1 cellular context compared by ENCODE assay signal in genomic region chr22:20302438-20303228, GRCh38.
TF ChIP-seq lines count a peak whose summit lies in the region.

No MANE protein-coding gene starts in this region.

TF ChIP-seq in IMR-90, 13 proteins besides CTCF, POLR2A, EP300 and RAD21 (continued from another document):
- TF ChIP-seq BHLHE40 (IDR thresholded peaks at IDR 0.05; ENCODE audit: low read depth, low read length): no peak
- TF ChIP-seq FOS (IDR thresholded peaks at IDR 0.05; ENCODE audit: low read depth, low read length): no peak
- TF ChIP-seq MAFK (IDR thresholded peaks at IDR 0.05; ENCODE audit: low read depth, low read length): no peak
- no peak for TF ChIP-seq CEBPB (IDR thresholded peaks at IDR 0.05; ENCODE audit: low read depth, low read length)
- TF ChIP-seq, protein P1, sequence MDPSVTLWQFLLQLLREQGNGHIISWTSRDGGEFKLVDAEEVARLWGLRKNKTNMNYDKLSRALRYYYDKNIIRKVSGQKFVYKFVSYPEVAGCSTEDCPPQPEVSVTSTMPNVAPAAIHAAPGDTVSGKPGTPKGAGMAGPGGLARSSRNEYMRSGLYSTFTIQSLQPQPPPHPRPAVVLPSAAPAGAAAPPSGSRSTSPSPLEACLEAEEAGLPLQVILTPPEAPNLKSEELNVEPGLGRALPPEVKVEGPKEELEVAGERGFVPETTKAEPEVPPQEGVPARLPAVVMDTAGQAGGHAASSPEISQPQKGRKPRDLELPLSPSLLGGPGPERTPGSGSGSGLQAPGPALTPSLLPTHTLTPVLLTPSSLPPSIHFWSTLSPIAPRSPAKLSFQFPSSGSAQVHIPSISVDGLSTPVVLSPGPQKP (IDR thresholded peaks at IDR 0.05; ENCODE audit: borderline replicate concordance, low read depth, low read length): no peak
- TF ChIP-seq RFX5 (IDR thresholded peaks at IDR 0.05; ENCODE audit: low read depth, low read length): no peak
- TF ChIP-seq CHD1 (IDR thresholded peaks at IDR 0.05; ENCODE audit: low read depth, low read length): no peak
- TF ChIP-seq SMC3 (IDR thresholded peaks at IDR 0.05; ENCODE audit: low read depth, low read length): no peak
